Comparison of ENCODE assay signal across 3 cellular contexts in genomic region chr4:111296466-111296865, GRCh38.
"Had no signal": no experiment of that assay in that cellular context is flagged by ENCODE, and none has a peak within 500 bp of the region (broad histone marks: within the 10 kb centered on the region; RNA-seq: fewer than 3 reads in every experiment).

No MANE protein-coding gene starts in this region.

- H3K4me3 ChIP-seq: GM12878 had no signal

- DNase-seq: GDM1, GF-D8 had no signal

- ATAC-seq: GM12878 had no signal
